ENCODE assay signal across 16 cellular contexts in genomic region chr12:117059156-117059555, GRCh38.
"Had no signal": no experiment of that assay in that cellular context is flagged by ENCODE, and none has a peak within 500 bp of the region (broad histone marks: within the 10 kb centered on the region; RNA-seq: fewer than 3 reads in every experiment).

No MANE protein-coding gene starts in this region.

- H3K27me3 Mint-ChIP-seq: activated naive CD4-positive, alpha-beta T cell treated with anti-CD3 and anti-CD28 coated beads, Interleukin-2, amount 10 ng/mL, durations not matched to agents 7 days and 5 days; activated T-cell treated with anti-CD3 and anti-CD28 coated beads, Interleukin-2, amount 50 U/mL, for 24 hours; natural killer cell treated with Interleukin-12 subunit alpha and Interleukin-12 subunit beta and Interleukin-15 and Interleukin-18, amount 100 ng/mL, for 72 hours had no signal

- H3K27ac ChIP-seq: coronary artery, esophagus muscularis mucosa, prostate gland, testis, upper lobe of left lung had no signal

- H3K36me3 Mint-ChIP-seq: natural killer cell treated with Interleukin-12 subunit alpha and Interleukin-12 subunit beta and Interleukin-15 and Interleukin-18, amount 100 ng/mL, for 72 hours had no signal

- H3K4me3 ChIP-seq: coronary artery, esophagus muscularis mucosa, prostate gland, stomach, testis, upper lobe of left lung had no signal

- H3K9me3 ChIP-seq: esophagus muscularis mucosa, prostate gland, stomach, testis, upper lobe of left lung had no signal

- H3K27me3 ChIP-seq: stomach, testis, upper lobe of left lung had no signal

- H3K27ac Mint-ChIP-seq: activated naive CD4-positive, alpha-beta T cell treated with anti-CD3 and anti-CD28 coated beads, Interleukin-2, amount 10 ng/mL, durations not matched to agents 7 days and 5 days; activated T-cell treated with anti-CD3 and anti-CD28 coated beads, Interleukin-2, amount 50 U/mL, for 24 hours had no signal

- H3K36me3 ChIP-seq: esophagus muscularis mucosa, prostate gland, upper lobe of left lung had no signal

- FAIRE-seq: kidney had no signal

- DNase-seq: activated CD4-positive, alpha-beta T cell treated with anti-CD3 and anti-CD28 coated beads, Interleukin-2, amount 50 U/mL, for 48 hours; activated naive CD4-positive, alpha-beta T cell treated with anti-CD3 and anti-CD28 coated beads, Interleukin-2, amount 10 ng/mL, durations not matched to agents 7 days and 5 days; activated T-cell treated with anti-CD3 and anti-CD28 coated beads, Interleukin-2, amount 50 U/mL, for 24 hours; central memory CD4-positive, alpha-beta T cell; effector CD4-positive, alpha-beta T cell; kidney; mesendoderm; stimulated activated CD4-positive, alpha-beta T cell treated with anti-CD3 and anti-CD28 coated beads, Interleukin-1b, Interleukin-23, amount 100 ng/mL, for 48 hours; stomach; testis; upper lobe of left lung had no signal

- H3K4me1 ChIP-seq: testis had no signal

- H3K9me3 Mint-ChIP-seq: activated naive CD4-positive, alpha-beta T cell treated with anti-CD3 and anti-CD28 coated beads, Interleukin-2, amount 10 ng/mL, durations not matched to agents 7 days and 5 days; activated T-cell treated with anti-CD3 and anti-CD28 coated beads, Interleukin-2, amount 50 U/mL, for 24 hours; natural killer cell treated with Interleukin-12 subunit alpha and Interleukin-12 subunit beta and Interleukin-15 and Interleukin-18, amount 100 ng/mL, for 72 hours had no signal

- H3K4me3 Mint-ChIP-seq: activated naive CD4-positive, alpha-beta T cell treated with anti-CD3 and anti-CD28 coated beads, Interleukin-2, amount 10 ng/mL, durations not matched to agents 7 days and 5 days; activated T-cell treated with anti-CD3 and anti-CD28 coated beads, Interleukin-2, amount 50 U/mL, for 24 hours; natural killer cell treated with Interleukin-12 subunit alpha and Interleukin-12 subunit beta and Interleukin-15 and Interleukin-18, amount 100 ng/mL, for 72 hours had no signal

- ATAC-seq: natural killer cell treated with Interleukin-12 subunit alpha and Interleukin-12 subunit beta and Interleukin-15 and Interleukin-18, amount 100 ng/mL, for 72 hours; sciatic nerve had no signal
